8 cellular contexts compared by ENCODE assay signal in genomic region chr4:99947190-99947578, GRCh38.
DNase-seq lines count a peak whose midpoint lies in the region; ATAC-seq lines count a peak whose summit lies in the region.

No MANE protein-coding gene starts in this region.

- peak overlapping the region; percentile 95 for H3K27ac Mint-ChIP-seq in activated naive CD8-positive, alpha-beta T cell

- H3K4me3 ChIP-seq in iPS-18a (ENCODE audit: low read length) (peak overlapping the region; percentile 92), stomach smooth muscle (ENCODE audit: low read length in 2 of 2) (peak overlapping the region; percentile 71 to 86)

- no peak for ATAC-seq in GM21576 (IDR thresholded peaks at IDR 0.05; ENCODE audit: unreplicated experiment)

- H3K27me3 ChIP-seq in iPS-18a (ENCODE audit: control insufficient read depth, insufficient read depth, low read length) (no peaks in the 10 kb centered on the region), stomach smooth muscle (ENCODE audit: control insufficient read depth in 1 of 2, insufficient read depth in 2 of 2, low read length in 2 of 2) (no peaks in the 10 kb centered on the region)

- H3K9ac ChIP-seq in iPS-18a (ENCODE audit: low read length) = peak overlapping the region; percentile 74
- peak overlapping the region; percentile 82 to 88 for H3K9ac ChIP-seq in stomach smooth muscle (ENCODE audit: low read length in 2 of 2)

- H3K4me1 Mint-ChIP-seq in activated naive CD8-positive, alpha-beta T cell (ENCODE audit: low read depth) = peaks cover 54% of the 10 kb centered on the region

- peak overlapping the region; percentile 45 for H3K27ac ChIP-seq in iPS-18a (ENCODE audit: low read length)
- peak overlapping the region; percentile 90 for H3K27ac ChIP-seq in stomach smooth muscle (ENCODE audit: low read length)

- H3K4me3 Mint-ChIP-seq in activated naive CD8-positive, alpha-beta T cell = no peak overlapping the region

- H3K36me3 ChIP-seq in iPS-18a (ENCODE audit: control insufficient read depth, low read depth, low read length) (peaks cover 22% of the 10 kb centered on the region), stomach smooth muscle (ENCODE audit: control insufficient read depth in 2 of 2, insufficient read depth in 2 of 2, low read length in 2 of 2) (no peaks in the 10 kb centered on the region)

- peak; percentile 20 for DNase-seq in NCI-H1436 (lab: John Stamatoyannopoulos, UW)
- DNase-seq in NCI-H1436 treated with DMSO at 0.1 percent for 48 hours (lab: John Stamatoyannopoulos, UW) = no peak
- DNase-seq in NCI-H524 (lab: John Stamatoyannopoulos, UW) = no peak
- no peak for DNase-seq in DMS53 treated with DMSO at 0.1 percent for 48 hours (lab: John Stamatoyannopoulos, UW; ENCODE audit: unreplicated experiment)

- H3K36me3 Mint-ChIP-seq in activated naive CD8-positive, alpha-beta T cell = peaks cover 2% of the 10 kb centered on the region

- no peaks in the 10 kb centered on the region for H3K27me3 Mint-ChIP-seq in activated naive CD8-positive, alpha-beta T cell

- H3K9me3 ChIP-seq in iPS-18a (ENCODE audit: control insufficient read depth, low read depth, low read length) (no peaks in the 10 kb centered on the region), stomach smooth muscle (ENCODE audit: control insufficient read depth in 2 of 2, low read length in 2 of 2) (no peaks in the 10 kb centered on the region)

- H3K4me1 ChIP-seq in iPS-18a (ENCODE audit: control insufficient read depth, low read depth, low read length) (peaks cover 19% of the 10 kb centered on the region), stomach smooth muscle (ENCODE audit: control insufficient read depth, insufficient read depth, low read length) (peaks cover 22% of the 10 kb centered on the region)

- no peaks in the 10 kb centered on the region for H3K9me3 Mint-ChIP-seq in activated naive CD8-positive, alpha-beta T cell (ENCODE audit: low read depth)
